In genomic region chr11:2531277-2531986, GRCh38 we compare ENCODE assay signal across 8 cellular contexts.
A peak's percentile ranks its signal among the peaks of the same experiment; 100 is the strongest.
DNase-seq lines count a peak whose midpoint lies in the region; ATAC-seq and TF ChIP-seq lines count a peak whose summit lies in the region.

No MANE protein-coding gene starts in this region.

- peaks cover 28 to 42% (median 33%) of the 10 kb centered on the region in 3 donors for H3K4me1 Mint-ChIP-seq in naive B cell

- H3K27me3 Mint-ChIP-seq in naive B cell = peaks cover 0 to 31% (median 4%) of the 10 kb centered on the region in 3 donors

- TF ChIP-seq CTCF in epithelial cell of esophagus (IDR thresholded peaks at IDR 0.05; ENCODE audit: insufficient read depth, low read depth, low read length, missing control alignments) = peak; percentile 91

- no peaks in the 10 kb centered on the region for H3K36me3 Mint-ChIP-seq in naive B cell

- H3K27ac Mint-ChIP-seq in naive B cell = peak overlapping the region in 1 of 6 donors; percentile 59

- H3K9me3 Mint-ChIP-seq in naive B cell = no peaks in the 10 kb centered on the region

- H3K4me3 ChIP-seq in epithelial cell of esophagus (ENCODE audit: low read length) = no peak overlapping the region

- H3K4me3 Mint-ChIP-seq in naive B cell = no peak overlapping the region

- no peak for ATAC-seq in naive B cell (ENCODE audit: low read depth in 2 of 2)
- no peak for ATAC-seq in GM19351 (IDR thresholded peaks at IDR 0.05; ENCODE audit: unreplicated experiment)

- DNase-seq in SIG-M5 treated with dmso at 0.1 percent for 504 hours (lab: John Stamatoyannopoulos, UW; ENCODE audit: unreplicated experiment) = peak; percentile 10
- no peak for DNase-seq in SIG-M5 (lab: John Stamatoyannopoulos, UW)
- DNase-seq in NCI-H526 (lab: John Stamatoyannopoulos, UW) = peak; percentile 22 to 80
- peak; percentile 72 for DNase-seq in activated CD8-positive, alpha-beta memory T cell treated with anti-CD3 and anti-CD28 coated beads, Interleukin-2, amount 50 U/mL, for 4 hours
- peak; percentile 34 for DNase-seq in epithelial cell of esophagus (ENCODE audit: low read depth)
- peak; percentile 53 for DNase-seq in naive B cell
- DNase-seq in stimulated activated CD8-positive, alpha-beta memory T cell treated with anti-CD3 and anti-CD28 coated beads, Interleukin-7, amount 100 ng/mL, for 48 hours (ENCODE audit: extremely low read depth in 1 of 2, low read depth in 1 of 2) = peak; percentile 18 to 30
